Comparison of ENCODE assay signal across 10 cellular contexts in genomic region chr6:25889877-25890853, GRCh38. TPM values are rescaled to one million over a fixed set of nuclear protein-coding genes. Genes with fewer than 3 reads are reported as not detected.
A peak's percentile ranks its signal among the peaks of the same experiment; 100 is the strongest.
DNase-seq lines count a peak whose midpoint lies in the region; ATAC-seq, FAIRE-seq and TF ChIP-seq lines count a peak whose summit lies in the region.
"Had no signal": no experiment of that assay in that cellular context is flagged by ENCODE, and none has a peak within 500 bp of the region (broad histone marks: within the 10 kb centered on the region; RNA-seq: fewer than 3 reads in every experiment).

No MANE protein-coding gene starts in this region.

- no peak for TF ChIP-seq POLR2A in H1 (IDR thresholded peaks at IDR 0.05; ENCODE audit: control extremely low read depth in 1 of 2, low read depth in 2 of 2, low read length in 2 of 2)

- no peak overlapping the region for H3K9ac ChIP-seq in H1 (replicated peaks in 1 of 4; ENCODE audit: extremely low read depth in 1 of 4, low read depth in 3 of 4, low read length in 3 of 4)

- FAIRE-seq in H1 (lab: Jason Lieb, UNC) = peak; percentile 83

- no peak overlapping the region for H3K27ac ChIP-seq in H1 (ENCODE audit: low read depth, low read length)

- H3K79me1 ChIP-seq in H1 (ENCODE audit: low read depth, low read length) = no peaks in the 10 kb centered on the region

- no peak overlapping the region for H4K5ac ChIP-seq in H1 (ENCODE audit: insufficient read length, low read depth, low read length)

- DNase-seq in D341Med (ENCODE audit: low spot score) (peak; percentile 50), HT1080 (ENCODE audit: low read depth) (peak; percentile 47), NOMO-1 treated with dmso at 0.1 percent for 144 hours (lab: John Stamatoyannopoulos, UW; ENCODE audit: unreplicated experiment) (peak; percentile 15), H1 (ENCODE audit: low read depth in 1 of 2, low spot score in 2 of 2) (no peak), mesothelial cell of epicardium (ENCODE audit: low spot score in 2 of 2, unreplicated experiment in 2 of 2) (peak in 1 of 2 experiments; percentile 40), ecto neural progenitor cell (ENCODE audit: low spot score) (no peak)
- DNase-seq in activated naive CD8-positive, alpha-beta T cell treated with anti-CD3 and anti-CD28 coated beads, Interleukin-2, amount 50 U/mL, for 24 hours = no peak

- H3K27me3 ChIP-seq in H1 (replicated peaks in 1 of 4; ENCODE audit: control insufficient read depth in 3 of 4, extremely low read depth in 1 of 4, insufficient read depth in 3 of 4, low read length in 3 of 4) = no peaks in the 10 kb centered on the region

- no peak for TF ChIP-seq EP300 in H1 (IDR thresholded peaks at IDR 0.05; ENCODE audit: borderline replicate concordance in 1 of 2, low read depth in 2 of 2, low read length in 2 of 2)

- no peak overlapping the region for H2BK120ac ChIP-seq in H1 (replicated peaks; ENCODE audit: low read depth, low read length)

- ATAC-seq in HG03175 (IDR thresholded peaks at IDR 0.05; ENCODE audit: unreplicated experiment) = no peak
- no peak for ATAC-seq in activated naive CD8-positive, alpha-beta T cell treated with anti-CD3 and anti-CD28 coated beads, Interleukin-2, amount 50 U/mL, for 24 hours

- no peak overlapping the region for H3K4me3 Mint-ChIP-seq in mesothelial cell of epicardium
- no peak overlapping the region for H3K4me3 Mint-ChIP-seq in activated naive CD8-positive, alpha-beta T cell treated with anti-CD3 and anti-CD28 coated beads, Interleukin-2, amount 50 U/mL, for 24 hours
- H3K4me3 Mint-ChIP-seq: IgD-negative memory B cell had no signal

- no peak overlapping the region for H3K4ac ChIP-seq in H1 (replicated peaks; ENCODE audit: insufficient read length, low read depth, low read length)

- POLR2A ChIA-PET in H1 (lab: Charles Lee; ENCODE audit: partially characterized antibody) = no interaction called here

- H3K23ac ChIP-seq in H1 (ENCODE audit: insufficient read length) = no peak overlapping the region

- CTCF ChIA-PET in H1 (lab: Charles Lee; ENCODE audit: partially characterized antibody) = interaction anchor here (0.6 to 2.4 kb wide), 10 partner anchors 14 to 171 kb away, joined by 3 to 19 read pairs (median 3); partner anchors contain the start of gene SLC17A3

- no peak overlapping the region for H2BK15ac ChIP-seq in H1 (ENCODE audit: low read length)

- H3K4me1 Mint-ChIP-seq in mesothelial cell of epicardium = no peaks in the 10 kb centered on the region
- H3K4me1 Mint-ChIP-seq in activated naive CD8-positive, alpha-beta T cell treated with anti-CD3 and anti-CD28 coated beads, Interleukin-2, amount 50 U/mL, for 24 hours = no peaks in the 10 kb centered on the region
- H3K4me1 Mint-ChIP-seq: IgD-negative memory B cell had no signal

- H3K27ac Mint-ChIP-seq in mesothelial cell of epicardium = no peak overlapping the region
- H3K27ac Mint-ChIP-seq in activated naive CD8-positive, alpha-beta T cell treated with anti-CD3 and anti-CD28 coated beads, Interleukin-2, amount 50 U/mL, for 24 hours = no peak overlapping the region
- H3K27ac Mint-ChIP-seq: IgD-negative memory B cell had no signal

- TF ChIP-seq CTCF in H1 (IDR thresholded peaks at IDR 0.05; ENCODE audit: control extremely low read depth in 1 of 3, insufficient read depth in 1 of 3, low read depth in 1 of 3, low read length in 3 of 3) (peak in 2 of 3 experiments; percentile 60 to 64; a peak in 3 of 4 replicates), mesothelial cell of epicardium (IDR thresholded peaks at IDR 0.05; ENCODE audit: unreplicated experiment) (peak; percentile 52)

- H3K36me3 ChIP-seq in H1 (ENCODE audit: control insufficient read depth in 2 of 4, insufficient read depth in 4 of 4, low read length in 3 of 4) = no peaks in the 10 kb centered on the region

- H3K56ac ChIP-seq in H1 (replicated peaks; ENCODE audit: insufficient read length, low read depth, low read length) = no peak overlapping the region

- H2BK20ac ChIP-seq in H1 (ENCODE audit: low read length) = no peak overlapping the region

- H3K36me3 Mint-ChIP-seq in mesothelial cell of epicardium = no peaks in the 10 kb centered on the region
- no peaks in the 10 kb centered on the region for H3K36me3 Mint-ChIP-seq in activated naive CD8-positive, alpha-beta T cell treated with anti-CD3 and anti-CD28 coated beads, Interleukin-2, amount 50 U/mL, for 24 hours (ENCODE audit: low read depth)

- no peak overlapping the region for H2AK5ac ChIP-seq in H1 (ENCODE audit: low read depth, low read length)

- no peaks in the 10 kb centered on the region for H3K23me2 ChIP-seq in H1 (ENCODE audit: low read depth, low read length)

- no peak overlapping the region for H3K4me2 ChIP-seq in H1 (ENCODE audit: insufficient read depth in 1 of 2, low read depth in 2 of 2, low read length in 2 of 2)

- H3K27me3 Mint-ChIP-seq in mesothelial cell of epicardium (ENCODE audit: low read depth) = peaks cover 4% of the 10 kb centered on the region
- H3K27me3 Mint-ChIP-seq in activated naive CD8-positive, alpha-beta T cell treated with anti-CD3 and anti-CD28 coated beads, Interleukin-2, amount 50 U/mL, for 24 hours = no peaks in the 10 kb centered on the region

- no peaks in the 10 kb centered on the region for H3K4me1 ChIP-seq in H1 (replicated peaks in 1 of 4; ENCODE audit: control insufficient read depth in 3 of 4, insufficient read depth in 4 of 4, low read length in 3 of 4)

- H4K91ac ChIP-seq in H1 (replicated peaks; ENCODE audit: insufficient read length, low read length) = no peak overlapping the region

- WGBS in H1 (ENCODE audit: extremely low coverage in 1 of 2, insufficient coverage in 1 of 2, insufficient read length in 1 of 2, insufficient replicate concordance in 2 of 2, low coverage in 1 of 2, low lambda C conversion rate in 2 of 2, missing lambda C conversion rate in 1 of 2), 2 experiments = 76% methylated on average over 5 of the region's 5 CpGs; no CpG with 5 or more reads in 1 of the 2 experiments

- H3K4me3 ChIP-seq in H1 (ENCODE audit: extremely low read depth in 1 of 4, insufficient read depth in 2 of 4, low read depth in 3 of 4, low read length in 4 of 4) = no peak overlapping the region

- peak; percentile 90 to 92 for TF ChIP-seq RAD21 in H1 (IDR thresholded peaks at IDR 0.05 in 1 of 2, conservative IDR thresholded peaks at IDR 0.05 in 1 of 2; ENCODE audit: low read depth in 2 of 2, low read length in 2 of 2)

- no peak overlapping the region for H3K18ac ChIP-seq in H1 (ENCODE audit: extremely low read depth, low read length)

- H2AFZ ChIP-seq in H1 (ENCODE audit: low read length) = no peak overlapping the region

- H3K9me3 ChIP-seq in H1 (ENCODE audit: insufficient read depth in 2 of 2, low read depth in 1 of 2, low read length in 1 of 2) = no peaks in the 10 kb centered on the region

- no peak overlapping the region for H2BK12ac ChIP-seq in H1 (ENCODE audit: low read depth, low read length)

- H3K14ac ChIP-seq in H1 (ENCODE audit: insufficient read length) = no peak overlapping the region

- H3K9me3 Mint-ChIP-seq in mesothelial cell of epicardium = no peaks in the 10 kb centered on the region
- no peaks in the 10 kb centered on the region for H3K9me3 Mint-ChIP-seq in activated naive CD8-positive, alpha-beta T cell treated with anti-CD3 and anti-CD28 coated beads, Interleukin-2, amount 50 U/mL, for 24 hours

- H4K8ac ChIP-seq in H1 (ENCODE audit: extremely low read depth, insufficient read depth, low read length) = no peak overlapping the region

- H4K20me1 ChIP-seq in H1 (replicated peaks in 1 of 2; ENCODE audit: control insufficient read depth in 1 of 2, insufficient read depth in 2 of 2, low read length in 2 of 2) = no peaks in the 10 kb centered on the region

- H2BK5ac ChIP-seq in H1 (ENCODE audit: low read depth, low read length) = no peak overlapping the region

- H3K79me2 ChIP-seq in H1 (ENCODE audit: control insufficient read depth in 1 of 2, insufficient read depth in 2 of 2, low read length in 2 of 2) = no peaks in the 10 kb centered on the region

RNA-seq across cellular contexts. Expression of gene SLC17A3, which starts 16.1 kb away (rescaled TPM):
- not detected in 2 replicates for total RNA-seq in HT1080 (2014; rRNA removed; shearing (Covaris generic))
- not detected in 2 replicates for polyA plus RNA-seq in HT1080 (2015; cell fraction: cytosol; rRNA removed)
- polyA plus RNA-seq in HT1080 (2015; cell fraction: nucleus; rRNA removed) = not detected in 2 replicates
- total RNA-seq in H1 (2021; fragmentation: NEBNext Ultra II Directional; extraction: Animal tissue kit (Norgen Biotek cat#: 25700)) = not detected in 2 replicates
- not detected in 2 replicates for polyA plus RNA-seq in H1 (2011; rRNA removed)
- not detected for polyA plus RNA-seq in H1 (2011; cell fraction: cytosol; rRNA removed)
- 0.23 TPM for polyA plus RNA-seq in H1 (2011; cell fraction: nucleus; rRNA removed)
- not detected in 4 replicates for polyA plus RNA-seq in H1 (2012, experiment 1 of 2)
- not detected for polyA plus RNA-seq in H1 (2012, experiment 2 of 2)
- polyA plus RNA-seq in H1 (2013, experiment 1 of 2) = not detected
- polyA plus RNA-seq in H1 (2013, experiment 2 of 2) = not detected
- polyA minus RNA-seq in H1 (2011; rRNA and poly(A)+ RNA removed) = not detected in 2 replicates
- polyA minus RNA-seq in H1 (2011; cell fraction: cytosol; rRNA and poly(A)+ RNA removed) = not detected
- polyA minus RNA-seq in H1 (2011; cell fraction: nucleus; rRNA and poly(A)+ RNA removed) = not detected
- not detected in 3 replicates for total RNA-seq in mesothelial cell of epicardium
- total RNA-seq: urinary bladder had no signal
- polyA plus RNA-seq: IgD-negative memory B cell, urinary bladder had no signal

RNA-seq across cellular contexts. Expression of gene SLC17A2, which starts 40.3 kb away (rescaled TPM):
- not detected in 2 replicates for total RNA-seq in HT1080 (2014; rRNA removed; shearing (Covaris generic))
- not detected in 2 replicates for polyA plus RNA-seq in HT1080 (2015; cell fraction: cytosol; rRNA removed)
- polyA plus RNA-seq in HT1080 (2015; cell fraction: nucleus; rRNA removed) = not detected in 2 replicates
- total RNA-seq in H1 (2021; fragmentation: NEBNext Ultra II Directional; extraction: Animal tissue kit (Norgen Biotek cat#: 25700)) = not detected in 2 replicates
- not detected in 2 replicates for polyA plus RNA-seq in H1 (2011; rRNA removed)
- polyA plus RNA-seq in H1 (2011; cell fraction: cytosol; rRNA removed) = not detected
- polyA plus RNA-seq in H1 (2011; cell fraction: nucleus; rRNA removed) = not detected
- polyA plus RNA-seq in H1 (2012, experiment 1 of 2) = not detected in 4 replicates
- not detected for polyA plus RNA-seq in H1 (2012, experiment 2 of 2)
- polyA plus RNA-seq in H1 (2013, experiment 1 of 2) = not detected
- not detected for polyA plus RNA-seq in H1 (2013, experiment 2 of 2)
- polyA minus RNA-seq in H1 (2011; rRNA and poly(A)+ RNA removed) = not detected in 2 replicates
- polyA minus RNA-seq in H1 (2011; cell fraction: cytosol; rRNA and poly(A)+ RNA removed) = not detected
- polyA minus RNA-seq in H1 (2011; cell fraction: nucleus; rRNA and poly(A)+ RNA removed) = not detected
- total RNA-seq in mesothelial cell of epicardium = not detected in 3 replicates
- polyA plus RNA-seq: IgD-negative memory B cell had no signal

RNA-seq across cellular contexts. Expression of gene SLC17A1, which starts 58.3 kb away (rescaled TPM):
- not detected in 2 replicates for total RNA-seq in HT1080 (2014; rRNA removed; shearing (Covaris generic))
- not detected in 2 replicates for polyA plus RNA-seq in HT1080 (2015; cell fraction: cytosol; rRNA removed)
- polyA plus RNA-seq in HT1080 (2015; cell fraction: nucleus; rRNA removed) = 0.14 TPM in 1 of 2 replicates, not detected in the other
- total RNA-seq in H1 (2021; fragmentation: NEBNext Ultra II Directional; extraction: Animal tissue kit (Norgen Biotek cat#: 25700)) = not detected in 2 replicates
- polyA plus RNA-seq in H1 (2011; rRNA removed) = not detected in 2 replicates
- polyA plus RNA-seq in H1 (2011; cell fraction: cytosol; rRNA removed) = not detected
- polyA plus RNA-seq in H1 (2011; cell fraction: nucleus; rRNA removed) = not detected
- polyA plus RNA-seq in H1 (2012, experiment 1 of 2) = not detected in 4 replicates
- polyA plus RNA-seq in H1 (2012, experiment 2 of 2) = not detected
- polyA plus RNA-seq in H1 (2013, experiment 1 of 2) = not detected
- polyA plus RNA-seq in H1 (2013, experiment 2 of 2) = not detected
- not detected in 2 replicates for polyA minus RNA-seq in H1 (2011; rRNA and poly(A)+ RNA removed)
- not detected for polyA minus RNA-seq in H1 (2011; cell fraction: cytosol; rRNA and poly(A)+ RNA removed)
- polyA minus RNA-seq in H1 (2011; cell fraction: nucleus; rRNA and poly(A)+ RNA removed) = not detected
- total RNA-seq in mesothelial cell of epicardium = not detected in 3 replicates
- total RNA-seq: urinary bladder had no signal
- polyA plus RNA-seq: IgD-negative memory B cell, urinary bladder had no signal

Comparison
In these comparisons a context has a peak if more than half of its experiments do, and no peak if none do; other contexts are left out.
1. DNase-seq: peak in D341Med (single experiment), HT1080 (single experiment) and NOMO-1 treated with dmso at 0.1 percent for 144 hours (single experiment); none in H1 (0 of 2), activated naive CD8-positive, alpha-beta T cell treated with anti-CD3 and anti-CD28 coated beads, Interleukin-2, amount 50 U/mL, for 24 hours (single experiment) and ecto neural progenitor cell (single experiment).